30 cellular contexts compared by ENCODE assay signal in the genomic region with DNA sequence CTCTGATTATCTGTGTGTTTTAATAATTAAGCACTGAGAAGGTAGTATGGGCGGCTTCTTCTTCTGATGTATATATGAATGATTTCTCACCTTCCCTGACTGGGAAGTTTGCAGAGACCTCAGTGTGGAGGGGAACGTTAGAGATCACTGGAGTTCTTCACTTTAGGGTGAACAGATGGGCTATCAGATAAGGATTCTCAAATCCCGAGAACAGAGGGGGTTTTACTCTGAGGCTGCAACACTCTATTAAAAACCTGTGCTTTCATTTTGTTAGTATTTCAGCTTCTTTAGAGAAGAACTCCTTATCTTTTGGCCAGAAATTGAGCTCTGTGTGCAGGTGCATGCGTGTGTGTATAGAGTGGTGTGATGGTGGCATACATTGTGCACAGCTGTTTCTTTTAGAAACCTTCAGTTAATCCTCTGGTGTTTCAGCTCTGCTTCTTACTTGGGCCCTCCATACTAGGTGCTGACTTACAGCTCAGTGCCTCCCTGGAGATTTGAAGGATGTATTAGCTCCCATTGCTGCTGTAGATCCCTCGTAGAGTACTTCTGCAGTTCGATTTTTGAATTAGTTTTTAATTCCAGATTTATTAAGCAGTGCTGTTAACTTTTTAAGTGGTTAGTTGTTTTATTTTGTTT.
"Had no signal": no experiment of that assay in that cellular context is flagged by ENCODE, and none has a peak within 500 bp of the region (broad histone marks: within the 10 kb centered on the region; RNA-seq: fewer than 3 reads in every experiment).

No MANE protein-coding gene starts in this region.

- H3K27me3 ChIP-seq: adrenal gland, breast epithelium, esophagus muscularis mucosa, heart left ventricle, right lobe of liver, suprapubic skin, tibial nerve had no signal

- FAIRE-seq: astrocyte, colon, frontal cortex, islet of Langerhans, urothelium cell line had no signal

- H3K27ac Mint-ChIP-seq: activated B cell treated with CpG ODN at 0.5 μM for 24 hours; activated naive CD8-positive, alpha-beta T cell; activated T-helper 2 cell treated with anti-CD3 and anti-CD28 coated beads, Interferon-gamma antibody, Interleukin-2, Interleukin-4, amounts not matched to agents 10 μg/mL and 5 μg/mL and 100 μg/mL, durations not matched to agents 14 hours and 24 hours and 36 hours; memory B cell; natural killer cell treated with Interleukin-12 subunit alpha and Interleukin-12 subunit beta and Interleukin-15 and Interleukin-18, amount 100 ng/mL, for 72 hours; stimulated activated effector memory CD8-positive, alpha-beta T cell treated with anti-CD3 and anti-CD28 coated beads, Interleukin-12 subunit alpha, Interleukin-12 subunit beta, amount 100 ng/mL, for 72 hours; stimulated activated naive CD8-positive, alpha-beta T cell treated with anti-CD3 and anti-CD28 coated beads, Interleukin-15, amount 100 ng/mL, for 72 hours had no signal

- ATAC-seq: activated T-cell treated with anti-CD3 and anti-CD28 coated beads, Interleukin-2, amount 50 U/mL, for 4 hours; heart left ventricle; natural killer cell treated with Interleukin-12 subunit alpha and Interleukin-12 subunit beta and Interleukin-15 and Interleukin-18, amount 100 ng/mL, for 72 hours; right lobe of liver; stimulated activated effector memory CD8-positive, alpha-beta T cell treated with anti-CD3 and anti-CD28 coated beads, Interleukin-12 subunit alpha, Interleukin-12 subunit beta, amount 100 ng/mL, for 72 hours; stimulated activated naive CD8-positive, alpha-beta T cell treated with anti-CD3 and anti-CD28 coated beads, Interleukin-15, amount 100 ng/mL, for 72 hours had no signal

- H3K36me3 Mint-ChIP-seq: activated naive CD8-positive, alpha-beta T cell; memory B cell; natural killer cell treated with Interleukin-12 subunit alpha and Interleukin-12 subunit beta and Interleukin-15 and Interleukin-18, amount 100 ng/mL, for 72 hours; stimulated activated effector memory CD8-positive, alpha-beta T cell treated with anti-CD3 and anti-CD28 coated beads, Interleukin-12 subunit alpha, Interleukin-12 subunit beta, amount 100 ng/mL, for 72 hours had no signal

- H3K27me3 Mint-ChIP-seq: activated B cell treated with CpG ODN at 0.5 μM for 24 hours; activated naive CD8-positive, alpha-beta T cell; central memory CD8-positive, alpha-beta T cell; natural killer cell treated with Interleukin-12 subunit alpha and Interleukin-12 subunit beta and Interleukin-15 and Interleukin-18, amount 100 ng/mL, for 72 hours had no signal

- DNase-seq: activated B cell treated with CpG ODN at 0.5 μM for 24 hours; activated CD4-positive, alpha-beta T cell treated with anti-CD3 and anti-CD28 coated beads for 4 hours; activated CD4-positive, alpha-beta T cell treated with anti-CD3 and anti-CD28 coated beads, Interleukin-2, amount 50 U/mL, for 48 hours; activated CD8-positive, alpha-beta memory T cell treated with anti-CD3 and anti-CD28 coated beads, Interleukin-2, amount 50 U/mL, for 48 hours; activated naive CD4-positive, alpha-beta T cell; activated T-cell treated with anti-CD3 and anti-CD28 coated beads, Interleukin-2, amount 50 U/mL, for 4 hours; adrenal gland; dorsolateral prefrontal cortex; heart left ventricle; nucleus accumbens; right lobe of liver; stimulated activated CD4-positive, alpha-beta T cell treated with anti-CD3 and anti-CD28 coated beads, Interleukin-1b, Interleukin-23, amount 100 ng/mL, for 48 hours; stimulated activated naive CD8-positive, alpha-beta T cell treated with anti-CD3 and anti-CD28 coated beads, Interleukin-15, amount 100 ng/mL, for 72 hours; T-helper 9 cell had no signal

- H3K4me3 ChIP-seq: adrenal gland, breast epithelium, dorsolateral prefrontal cortex, esophagus muscularis mucosa, heart left ventricle, right lobe of liver, skin epidermis, suprapubic skin, tibial nerve had no signal

- H3K4me3 Mint-ChIP-seq: activated B cell treated with CpG ODN at 0.5 μM for 24 hours; activated naive CD8-positive, alpha-beta T cell; activated T-cell treated with anti-CD3 and anti-CD28 coated beads, Interleukin-2, amount 50 U/mL, for 4 hours; central memory CD8-positive, alpha-beta T cell; memory B cell; natural killer cell treated with Interleukin-12 subunit alpha and Interleukin-12 subunit beta and Interleukin-15 and Interleukin-18, amount 100 ng/mL, for 72 hours; stimulated activated effector memory CD8-positive, alpha-beta T cell treated with anti-CD3 and anti-CD28 coated beads, Interleukin-12 subunit alpha, Interleukin-12 subunit beta, amount 100 ng/mL, for 72 hours; stimulated activated naive CD8-positive, alpha-beta T cell treated with anti-CD3 and anti-CD28 coated beads, Interleukin-15, amount 100 ng/mL, for 72 hours had no signal

- H3K4me1 ChIP-seq: adrenal gland, breast epithelium, esophagus muscularis mucosa, heart left ventricle, right lobe of liver, suprapubic skin, tibial nerve had no signal

- H3K9me3 Mint-ChIP-seq: activated T-helper 2 cell treated with anti-CD3 and anti-CD28 coated beads, Interferon-gamma antibody, Interleukin-2, Interleukin-4, amounts not matched to agents 10 μg/mL and 5 μg/mL and 100 μg/mL, durations not matched to agents 14 hours and 24 hours and 36 hours had no signal

- H3K4me1 Mint-ChIP-seq: activated B cell treated with CpG ODN at 0.5 μM for 24 hours; central memory CD8-positive, alpha-beta T cell; memory B cell; stimulated activated effector memory CD8-positive, alpha-beta T cell treated with anti-CD3 and anti-CD28 coated beads, Interleukin-12 subunit alpha, Interleukin-12 subunit beta, amount 100 ng/mL, for 72 hours; stimulated activated naive CD8-positive, alpha-beta T cell treated with anti-CD3 and anti-CD28 coated beads, Interleukin-15, amount 100 ng/mL, for 72 hours had no signal

- H3K36me3 ChIP-seq: adrenal gland, breast epithelium, esophagus muscularis mucosa, heart left ventricle, right lobe of liver, suprapubic skin, tibial nerve had no signal

- H3K9me3 ChIP-seq: adrenal gland, breast epithelium, esophagus muscularis mucosa, heart left ventricle, right lobe of liver, suprapubic skin, tibial nerve had no signal
